Comparison of ENCODE assay signal across 28 cellular contexts in genomic region chr2:206540757-206541156, GRCh38.
"Had no signal": no experiment of that assay in that cellular context is flagged by ENCODE, and none has a peak within 500 bp of the region (broad histone marks: within the 10 kb centered on the region; RNA-seq: fewer than 3 reads in every experiment).

No MANE protein-coding gene starts in this region.

- H3K4me1 Mint-ChIP-seq: stimulated activated effector memory CD8-positive, alpha-beta T cell treated with anti-CD3 and anti-CD28 coated beads, Interleukin-12 subunit alpha, Interleukin-12 subunit beta, amount 100 ng/mL, for 72 hours; stimulated activated memory B cell treated with anti-CD40 and anti-IgM and Interleukin-4, amounts not matched to agents 10 μg/mL and 1 μg/mL and 100 μg/mL, for 72 hours; stimulated activated naive CD8-positive, alpha-beta T cell treated with anti-CD3 and anti-CD28 coated beads, Interleukin-15, amount 100 ng/mL, for 72 hours had no signal

- H3K27me3 Mint-ChIP-seq: stimulated activated naive B cell treated with anti-CD40 and anti-IgM and Interleukin-4, amounts not matched to agents 10 μg/mL and 1 μg/mL and 100 μg/mL, for 72 hours; type B pancreatic cell had no signal

- H3K9me3 ChIP-seq: stomach, suprapubic skin, testis, thoracic aorta, thyroid gland, tibial artery, tibial nerve, transverse colon, upper lobe of left lung, upper lobe of right lung, uterus, vagina had no signal

- DNase-seq: stimulated activated CD4-positive, alpha-beta T cell treated with anti-CD3 and anti-CD28 coated beads, Interleukin-2, amount 100 ng/mL, for 48 hours; stimulated activated CD4-positive, alpha-beta T cell treated with anti-CD3 and anti-CD28 coated beads, Interleukin-4, amount 100 ng/mL, for 1 hour; stimulated activated CD4-positive, alpha-beta T cell treated with anti-CD3 and anti-CD28 coated beads, Interleukin-4, amount 100 ng/mL, for 24 hours; stimulated activated CD4-positive, alpha-beta T cell treated with anti-CD3 and anti-CD28 coated beads, Interleukin-4, amount 100 ng/mL, for 4 hours; stimulated activated CD8-positive, alpha-beta memory T cell treated with anti-CD3 and anti-CD28 coated beads, Interleukin-4, amount 100 ng/mL, for 48 hours; stimulated activated naive B cell treated with anti-CD40 and anti-IgM and Interleukin-4, amounts not matched to agents 10 μg/mL and 1 μg/mL and 100 μg/mL, for 72 hours; stimulated activated naive CD4-positive, alpha-beta T cell; stimulated activated naive CD4-positive, alpha-beta T cell treated with Interleukin-2 at 50 U/mL for 16 hours; stimulated activated naive CD8-positive, alpha-beta T cell treated with anti-CD3 and anti-CD28 coated beads, Interleukin-15, amount 100 ng/mL, for 72 hours; stimulated activated naive CD8-positive, alpha-beta T cell treated with anti-CD3 and anti-CD28 coated beads, Interleukin-15, Interleukin-2, amounts not matched to agents 100 U/mL and 50 U/mL, for 24 hours; stomach; substantia nigra; testis; thyroid gland; tibial artery; transverse colon; trophoblast cell; upper lobe of left lung; upper lobe of right lung; uterus had no signal

- ATAC-seq: stimulated activated effector memory CD8-positive, alpha-beta T cell treated with anti-CD3 and anti-CD28 coated beads, Interleukin-12 subunit alpha, Interleukin-12 subunit beta, amount 100 ng/mL, for 72 hours; stimulated activated memory B cell treated with anti-CD40 and anti-IgM and Interleukin-4, amounts not matched to agents 10 μg/mL and 1 μg/mL and 100 μg/mL, for 72 hours; stimulated activated naive B cell treated with anti-CD40 and anti-IgM and Interleukin-4, amounts not matched to agents 10 μg/mL and 1 μg/mL and 100 μg/mL, for 72 hours; stimulated activated naive CD8-positive, alpha-beta T cell treated with anti-CD3 and anti-CD28 coated beads, Interleukin-15, amount 100 ng/mL, for 72 hours; stimulated activated naive CD8-positive, alpha-beta T cell treated with anti-CD3 and anti-CD28 coated beads, Interleukin-15, Interleukin-2, amounts not matched to agents 100 U/mL and 50 U/mL, for 24 hours; upper lobe of right lung had no signal

- H3K36me3 Mint-ChIP-seq: stimulated activated effector memory CD8-positive, alpha-beta T cell treated with anti-CD3 and anti-CD28 coated beads, Interleukin-12 subunit alpha, Interleukin-12 subunit beta, amount 100 ng/mL, for 72 hours; stimulated activated memory B cell treated with anti-CD40 and anti-IgM and Interleukin-4, amounts not matched to agents 10 μg/mL and 1 μg/mL and 100 μg/mL, for 72 hours; stimulated activated naive B cell treated with anti-CD40 and anti-IgM and Interleukin-4, amounts not matched to agents 10 μg/mL and 1 μg/mL and 100 μg/mL, for 72 hours; type B pancreatic cell had no signal

- H3K4me3 Mint-ChIP-seq: stimulated activated effector memory CD8-positive, alpha-beta T cell treated with anti-CD3 and anti-CD28 coated beads, Interleukin-12 subunit alpha, Interleukin-12 subunit beta, amount 100 ng/mL, for 72 hours; stimulated activated memory B cell treated with anti-CD40 and anti-IgM and Interleukin-4, amounts not matched to agents 10 μg/mL and 1 μg/mL and 100 μg/mL, for 72 hours; stimulated activated naive B cell treated with anti-CD40 and anti-IgM and Interleukin-4, amounts not matched to agents 10 μg/mL and 1 μg/mL and 100 μg/mL, for 72 hours; stimulated activated naive CD8-positive, alpha-beta T cell treated with anti-CD3 and anti-CD28 coated beads, Interleukin-15, amount 100 ng/mL, for 72 hours; stimulated activated naive CD8-positive, alpha-beta T cell treated with anti-CD3 and anti-CD28 coated beads, Interleukin-15, Interleukin-2, amounts not matched to agents 100 ng/mL and 50 ng/mL, for 24 hours; type B pancreatic cell had no signal

- H3K9me3 Mint-ChIP-seq: stimulated activated effector memory CD8-positive, alpha-beta T cell treated with anti-CD3 and anti-CD28 coated beads, Interleukin-12 subunit alpha, Interleukin-12 subunit beta, amount 100 ng/mL, for 72 hours; stimulated activated memory B cell treated with anti-CD40 and anti-IgM and Interleukin-4, amounts not matched to agents 10 μg/mL and 1 μg/mL and 100 μg/mL, for 72 hours; stimulated activated naive B cell treated with anti-CD40 and anti-IgM and Interleukin-4, amounts not matched to agents 10 μg/mL and 1 μg/mL and 100 μg/mL, for 72 hours; stimulated activated naive CD8-positive, alpha-beta T cell treated with anti-CD3 and anti-CD28 coated beads, Interleukin-15, amount 100 ng/mL, for 72 hours; stimulated activated naive CD8-positive, alpha-beta T cell treated with anti-CD3 and anti-CD28 coated beads, Interleukin-15, Interleukin-2, amounts not matched to agents 100 ng/mL and 50 ng/mL, for 24 hours; type B pancreatic cell had no signal

- H3K27ac Mint-ChIP-seq: stimulated activated effector memory CD8-positive, alpha-beta T cell treated with anti-CD3 and anti-CD28 coated beads, Interleukin-12 subunit alpha, Interleukin-12 subunit beta, amount 100 ng/mL, for 72 hours; stimulated activated memory B cell treated with anti-CD40 and anti-IgM and Interleukin-4, amounts not matched to agents 10 μg/mL and 1 μg/mL and 100 μg/mL, for 72 hours; stimulated activated naive B cell treated with anti-CD40 and anti-IgM and Interleukin-4, amounts not matched to agents 10 μg/mL and 1 μg/mL and 100 μg/mL, for 72 hours; stimulated activated naive CD8-positive, alpha-beta T cell treated with anti-CD3 and anti-CD28 coated beads, Interleukin-15, amount 100 ng/mL, for 72 hours; stimulated activated naive CD8-positive, alpha-beta T cell treated with anti-CD3 and anti-CD28 coated beads, Interleukin-15, Interleukin-2, amounts not matched to agents 100 ng/mL and 50 ng/mL, for 24 hours; type B pancreatic cell had no signal
